6 cellular contexts compared by ENCODE assay signal in the genomic region with DNA sequence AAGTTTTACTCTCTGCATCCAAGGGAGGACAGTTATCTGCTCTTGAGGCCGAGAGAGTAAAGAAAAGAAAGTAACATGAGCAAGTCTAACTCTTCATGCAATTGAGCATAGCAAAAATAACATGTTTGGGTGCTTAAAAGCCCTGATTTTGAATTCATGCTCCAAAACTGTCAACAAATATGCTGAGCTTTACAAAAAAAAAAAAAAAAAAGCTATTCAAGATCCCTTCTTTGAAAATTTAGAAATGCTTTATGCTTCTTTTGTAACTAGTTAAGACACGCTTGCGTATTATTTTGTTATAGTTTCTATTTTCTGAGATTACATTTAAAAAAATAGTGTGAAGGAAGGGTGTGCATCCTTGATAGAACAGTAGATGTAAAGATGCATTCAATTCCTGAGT.
"Had no signal": no experiment of that assay in that cellular context is flagged by ENCODE, and none has a peak within 500 bp of the region (broad histone marks: within the 10 kb centered on the region; RNA-seq: fewer than 3 reads in every experiment).

No MANE protein-coding gene starts in this region.

- H3K36me3 Mint-ChIP-seq: IgD-negative memory B cell had no signal

- H3K9ac ChIP-seq: KMS-11 had no signal

- H3K27me3 Mint-ChIP-seq: IgD-negative memory B cell had no signal

- H3K9me3 Mint-ChIP-seq: IgD-negative memory B cell had no signal

- FAIRE-seq: HTR-8/SVneo had no signal

- H3K27ac Mint-ChIP-seq: IgD-negative memory B cell had no signal

- H3K27ac ChIP-seq: HL-60, KMS-11 had no signal

- DNase-seq: KBM-7, KG1 had no signal

- H3K4me3 Mint-ChIP-seq: IgD-negative memory B cell had no signal

- H3K4me2 ChIP-seq: KMS-11 had no signal
